23 cellular contexts compared by ENCODE assay signal in genomic region chr3:3260870-3261269, GRCh38.
DNase-seq lines count a peak whose midpoint lies in the region; ATAC-seq, FAIRE-seq and TF ChIP-seq lines count a peak whose summit lies in the region.
"Had no signal": no experiment of that assay in that cellular context is flagged by ENCODE, and none has a peak within 500 bp of the region (broad histone marks: within the 10 kb centered on the region; RNA-seq: fewer than 3 reads in every experiment).

No MANE protein-coding gene starts in this region.

- POLR2A ChIA-PET in GM12878 (lab: Charles Lee) = no interaction called here

- SMC1A ChIA-PET in GM12878 (lab: Charles Lee; ENCODE audit: uncharacterized antibody, unreplicated experiment) = interaction anchor here (1.0 kb wide), 1 partner anchor 50 kb away, joined by 3 read pairs; no protein-coding TSS in a partner anchor

- H3K4me3 ChIP-seq in GM12878 (no peak overlapping the region), neural progenitor cell (no peak overlapping the region), mucosa of descending colon (no peak overlapping the region)
- H3K4me3 ChIP-seq: A549, GM23338, K562, SJCRH30 had no signal

- BruUV-seq in GM12878 (replicated peaks; lab: Mats Ljungman, UMichigan) = no TSS peak

- peaks cover 11% of the 10 kb centered on the region for H3K27me3 Mint-ChIP-seq in stimulated activated memory B cell treated with anti-CD40 and anti-IgM and Interleukin-4, amounts not matched to agents 10 μg/mL and 1 μg/mL and 100 μg/mL, for 72 hours
- H3K27me3 Mint-ChIP-seq in neural progenitor cell (ENCODE audit: insufficient read depth, low read depth) = no peaks in the 10 kb centered on the region

- no peaks in the 10 kb centered on the region for H3F3A ChIP-seq in neural progenitor cell (ENCODE audit: low read depth)

- no peaks in the 10 kb centered on the region for H3K4me1 Mint-ChIP-seq in stimulated activated effector memory CD8-positive, alpha-beta T cell treated with anti-CD3 and anti-CD28 coated beads, Interleukin-12 subunit alpha, Interleukin-12 subunit beta, amount 100 ng/mL, for 72 hours
- no peaks in the 10 kb centered on the region for H3K4me1 Mint-ChIP-seq in stimulated activated memory B cell treated with anti-CD40 and anti-IgM and Interleukin-4, amounts not matched to agents 10 μg/mL and 1 μg/mL and 100 μg/mL, for 72 hours
- no peaks in the 10 kb centered on the region for H3K4me1 Mint-ChIP-seq in neural progenitor cell
- H3K4me1 Mint-ChIP-seq: CD14-positive monocyte, GM23338 had no signal

- H3K9me3 Mint-ChIP-seq in stimulated activated effector memory CD8-positive, alpha-beta T cell treated with anti-CD3 and anti-CD28 coated beads, Interleukin-12 subunit alpha, Interleukin-12 subunit beta, amount 100 ng/mL, for 72 hours = no peaks in the 10 kb centered on the region
- no peaks in the 10 kb centered on the region for H3K9me3 Mint-ChIP-seq in stimulated activated memory B cell treated with anti-CD40 and anti-IgM and Interleukin-4, amounts not matched to agents 10 μg/mL and 1 μg/mL and 100 μg/mL, for 72 hours
- no peaks in the 10 kb centered on the region for H3K9me3 Mint-ChIP-seq in neural progenitor cell

- no peak for TF ChIP-seq RAD21 in GM12878 (IDR thresholded peaks at IDR 0.05; ENCODE audit: insufficient read depth, low read depth, low read length)

- H3K4me1 ChIP-seq in GM12878 (ENCODE audit: control insufficient read depth, insufficient read depth, low read length) = no peaks in the 10 kb centered on the region
- no peaks in the 10 kb centered on the region for H3K4me1 ChIP-seq in neural progenitor cell
- H3K4me1 ChIP-seq in mucosa of descending colon (ENCODE audit: low read depth) = no peaks in the 10 kb centered on the region
- H3K4me1 ChIP-seq: A549, SJCRH30 had no signal

- H3K36me3 Mint-ChIP-seq in stimulated activated effector memory CD8-positive, alpha-beta T cell treated with anti-CD3 and anti-CD28 coated beads, Interleukin-12 subunit alpha, Interleukin-12 subunit beta, amount 100 ng/mL, for 72 hours = no peaks in the 10 kb centered on the region
- H3K36me3 Mint-ChIP-seq in stimulated activated memory B cell treated with anti-CD40 and anti-IgM and Interleukin-4, amounts not matched to agents 10 μg/mL and 1 μg/mL and 100 μg/mL, for 72 hours = no peaks in the 10 kb centered on the region
- H3K36me3 Mint-ChIP-seq in neural progenitor cell = no peaks in the 10 kb centered on the region
- H3K36me3 Mint-ChIP-seq: CD14-positive monocyte had no signal

- TF ChIP-seq POLR2A in GM12891 (IDR thresholded peaks at IDR 0.05; ENCODE audit: low read depth, low read length) (no peak), GM12878 (IDR thresholded peaks at IDR 0.05; ENCODE audit: low read depth, low read length) (no peak)

- TF ChIP-seq CTCF in GM12878 (IDR thresholded peaks at IDR 0.05 in 2 of 3, conservative IDR thresholded peaks at IDR 0.05 in 1 of 3; ENCODE audit: control insufficient read depth in 2 of 3, extremely low read depth in 1 of 3, insufficient read depth in 1 of 3, low read depth in 3 of 3, low read length in 3 of 3) (no peak), neural progenitor cell (IDR thresholded peaks at IDR 0.05) (no peak), mucosa of descending colon (IDR thresholded peaks at IDR 0.05) (no peak)

- no peak for DNase-seq in GM12891 (ENCODE audit: insufficient read length, low spot score)
- DNase-seq in GM12878 (ENCODE audit: low read depth, low spot score) = peak; percentile 8
- DNase-seq in stimulated activated effector memory CD8-positive, alpha-beta T cell treated with anti-CD3 and anti-CD28 coated beads, Interleukin-12 subunit alpha, Interleukin-12 subunit beta, amount 100 ng/mL, for 72 hours (ENCODE audit: low spot score in 2 of 2) = no peak
- DNase-seq in neural progenitor cell (ENCODE audit: low spot score) = no peak
- DNase-seq in mucosa of descending colon = no peak
- DNase-seq: COR-L47; DMS153; NCI-H146; NCI-H2081 treated with DMSO at 0.1 percent for 48 hours; NCI-H226; NCI-H526 treated with DMSO at 0.1 percent for 48 hours; NK-92 treated with Interleukin-12 subunit alpha and Interleukin-12 subunit beta, amount 100 ng/mL, for 24 hours; OCI-M1; SJCRH30 had no signal

- RAD21 ChIA-PET in GM12878 (lab: Charles Lee; ENCODE audit: unreplicated experiment) = interaction anchor here (0.5 kb wide), 1 partner anchor 146 kb away, joined by 3 read pairs; no protein-coding TSS in a partner anchor

- no peak for TF ChIP-seq EP300 in GM12878 (IDR thresholded peaks at IDR 0.05; ENCODE audit: borderline replicate concordance in 1 of 2, control insufficient read depth in 1 of 2, low read depth in 2 of 2, low read length in 2 of 2)

- H3K27ac ChIP-seq in GM12878 (ENCODE audit: control insufficient read depth, insufficient read depth) = no peak overlapping the region
- H3K27ac ChIP-seq in neural progenitor cell = no peak overlapping the region
- H3K27ac ChIP-seq: A549, HL-60, RWPE1, SJCRH30 had no signal

- H3K9me3 ChIP-seq in GM12878 (replicated peaks; ENCODE audit: control insufficient read depth, insufficient read depth, low read length) = no peaks in the 10 kb centered on the region
- no peaks in the 10 kb centered on the region for H3K9me3 ChIP-seq in neural progenitor cell (ENCODE audit: low read depth)
- H3K9me3 ChIP-seq in mucosa of descending colon = no peaks in the 10 kb centered on the region
- H3K9me3 ChIP-seq: A549, SJCRH30 had no signal

- intact Hi-C loops in GM12878 (cut with micrococcal nuclease; ENCODE audit: unreplicated experiment) (no loop called here), mucosa of descending colon (cut with DNase I, micrococcal nuclease) (no loop called here)

- H3K79me2 ChIP-seq in GM12878 (ENCODE audit: control insufficient read depth, insufficient read depth, low read length) = no peaks in the 10 kb centered on the region
- H3K79me2 ChIP-seq in neural progenitor cell (ENCODE audit: low read depth) = no peaks in the 10 kb centered on the region

- CTCF ChIA-PET in GM12878 (lab: Yijun Ruan, JAX) = no interaction called here

- FAIRE-seq in GM12891 (lab: Jason Lieb, UNC) (peak; percentile 65), GM12878 (lab: Jason Lieb, UNC) (no peak)
- FAIRE-seq: A549, K562 had no signal

- no peak overlapping the region for H3K4me3 Mint-ChIP-seq in stimulated activated effector memory CD8-positive, alpha-beta T cell treated with anti-CD3 and anti-CD28 coated beads, Interleukin-12 subunit alpha, Interleukin-12 subunit beta, amount 100 ng/mL, for 72 hours
- no peak overlapping the region for H3K4me3 Mint-ChIP-seq in stimulated activated memory B cell treated with anti-CD40 and anti-IgM and Interleukin-4, amounts not matched to agents 10 μg/mL and 1 μg/mL and 100 μg/mL, for 72 hours
- no peak overlapping the region for H3K4me3 Mint-ChIP-seq in neural progenitor cell
- H3K4me3 Mint-ChIP-seq: CD14-positive monocyte, GM23338 had no signal

- in situ Hi-C loops in GM12878 (cut with MboI) = no loop called here

- H3K9ac ChIP-seq in GM12878 (ENCODE audit: control insufficient read depth, insufficient read depth, low read length) = no peak overlapping the region
- no peak overlapping the region for H3K9ac ChIP-seq in neural progenitor cell

- H3K4me2 ChIP-seq in GM12878 (ENCODE audit: control insufficient read depth, insufficient read depth) (no peak overlapping the region), neural progenitor cell (no peak overlapping the region)
- H3K4me2 ChIP-seq: A549, GM23338 had no signal

- ATAC-seq in GM18907 (IDR thresholded peaks at IDR 0.05; ENCODE audit: unreplicated experiment) = peak; percentile 63
- ATAC-seq in HG02852 (IDR thresholded peaks at IDR 0.05; ENCODE audit: unreplicated experiment) = peak; percentile 73
- ATAC-seq in GM12878 = peak; percentile 63
- ATAC-seq in stimulated activated effector memory CD8-positive, alpha-beta T cell treated with anti-CD3 and anti-CD28 coated beads, Interleukin-12 subunit alpha, Interleukin-12 subunit beta, amount 100 ng/mL, for 72 hours = no peak
- no peak for ATAC-seq in stimulated activated memory B cell treated with anti-CD40 and anti-IgM and Interleukin-4, amounts not matched to agents 10 μg/mL and 1 μg/mL and 100 μg/mL, for 72 hours
- ATAC-seq in mucosa of descending colon = no peak
- ATAC-seq: A549, GM23338, K562 had no signal

- H3K36me3 ChIP-seq in GM12878 (ENCODE audit: control insufficient read depth in 2 of 2, insufficient read depth in 2 of 2, low read length in 1 of 2) = no peaks in the 10 kb centered on the region
- no peaks in the 10 kb centered on the region for H3K36me3 ChIP-seq in neural progenitor cell
- no peaks in the 10 kb centered on the region for H3K36me3 ChIP-seq in mucosa of descending colon (ENCODE audit: low read depth)
- H3K36me3 ChIP-seq: SJCRH30 had no signal

- no peak overlapping the region for H3K27ac Mint-ChIP-seq in stimulated activated effector memory CD8-positive, alpha-beta T cell treated with anti-CD3 and anti-CD28 coated beads, Interleukin-12 subunit alpha, Interleukin-12 subunit beta, amount 100 ng/mL, for 72 hours
- H3K27ac Mint-ChIP-seq in stimulated activated memory B cell treated with anti-CD40 and anti-IgM and Interleukin-4, amounts not matched to agents 10 μg/mL and 1 μg/mL and 100 μg/mL, for 72 hours = no peak overlapping the region
- H3K27ac Mint-ChIP-seq in neural progenitor cell = no peak overlapping the region
- H3K27ac Mint-ChIP-seq: CD14-positive monocyte, GM23338 had no signal

- H3K27me3 ChIP-seq in GM12878 (replicated peaks in 1 of 2; ENCODE audit: control insufficient read depth in 2 of 2, insufficient read depth in 2 of 2, low read length in 1 of 2) (no peaks in the 10 kb centered on the region), neural progenitor cell (no peaks in the 10 kb centered on the region)
- H3K27me3 ChIP-seq: SJCRH30 had no signal

- no peaks in the 10 kb centered on the region for H4K20me1 ChIP-seq in GM12878 (ENCODE audit: control insufficient read depth, insufficient read depth)
- no peaks in the 10 kb centered on the region for H4K20me1 ChIP-seq in neural progenitor cell (ENCODE audit: low read depth)

- no peak overlapping the region for H2AFZ ChIP-seq in GM12878 (ENCODE audit: control insufficient read depth, low read depth, low read length)
- no peak overlapping the region for H2AFZ ChIP-seq in neural progenitor cell (replicated peaks)
- H2AFZ ChIP-seq: GM23338 had no signal

TF ChIP-seq in GM12891, 5 proteins besides CTCF, POLR2A, EP300 and RAD21:
- no peak for TF ChIP-seq POU2F2 (IDR thresholded peaks at IDR 0.05; ENCODE audit: low read depth, low read length)
- TF ChIP-seq TAF1 (IDR thresholded peaks at IDR 0.05; ENCODE audit: low read depth, low read length) = no peak
- TF ChIP-seq POLR2AphosphoS5 (IDR thresholded peaks at IDR 0.05; ENCODE audit: low read depth, low read length) = no peak
- no peak for TF ChIP-seq PAX5 (IDR thresholded peaks at IDR 0.05; ENCODE audit: insufficient read depth, low read length, severe bottlenecking)
- no peak for TF ChIP-seq SPI1 (IDR thresholded peaks at IDR 0.05; ENCODE audit: low read depth, low read length)

TF ChIP-seq in GM12878, 131 proteins besides CTCF, POLR2A, EP300 and RAD21 (continues in another document):
- TF ChIP-seq JUNB (IDR thresholded peaks at IDR 0.05) (no peak), BMI1 (IDR thresholded peaks at IDR 0.05; ENCODE audit: borderline replicate concordance) (no peak), MTA2 (IDR thresholded peaks at IDR 0.05; ENCODE audit: low read depth) (peak; percentile 63), RCOR1 (conservative IDR thresholded peaks at IDR 0.05; ENCODE audit: low read depth, low read length) (no peak), HDAC2 (IDR thresholded peaks at IDR 0.05) (no peak)

Comparison
In these comparisons a context has a peak if more than half of its experiments do, and no peak if none do; other contexts are left out.
1. ATAC-seq: peak in GM18907 (single experiment), HG02852 (single experiment) and GM12878 (single experiment); none in stimulated activated effector memory CD8-positive, alpha-beta T cell treated with anti-CD3 and anti-CD28 coated beads, Interleukin-12 subunit alpha, Interleukin-12 subunit beta, amount 100 ng/mL, for 72 hours (single experiment), stimulated activated memory B cell treated with anti-CD40 and anti-IgM and Interleukin-4, amounts not matched to agents 10 μg/mL and 1 μg/mL and 100 μg/mL, for 72 hours (single experiment) and mucosa of descending colon (single experiment).